Comparison of ENCODE assay signal across 31 cellular contexts in the genomic region with DNA sequence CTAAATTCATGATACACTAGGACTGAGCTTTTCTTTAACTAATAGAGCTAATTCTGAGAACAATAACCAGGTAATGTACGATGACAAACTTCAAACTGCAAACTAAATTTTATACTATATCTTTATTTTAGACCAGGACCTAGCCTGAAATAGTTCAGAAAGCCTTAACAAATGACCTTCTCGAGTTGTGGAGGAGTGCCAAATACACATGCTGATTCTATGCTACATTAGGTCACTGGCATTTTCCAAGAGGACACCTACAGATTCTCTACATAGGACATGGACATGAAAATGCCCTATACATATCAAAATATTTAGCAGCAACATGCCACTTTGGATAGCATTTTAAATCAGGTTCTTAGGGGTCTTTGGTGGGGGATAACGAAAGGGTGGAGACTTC. TPM values are rescaled to one million over a fixed set of nuclear protein-coding genes. Genes with fewer than 3 reads are reported as not detected.
"Had no signal": no experiment of that assay in that cellular context is flagged by ENCODE, and none has a peak within 500 bp of the region (broad histone marks: within the 10 kb centered on the region; RNA-seq: fewer than 3 reads in every experiment).

No MANE protein-coding gene starts in this region.

- H3K9me3 ChIP-seq: ascending aorta, breast epithelium, colonic mucosa, esophagus squamous epithelium, gastroesophageal sphincter had no signal

- DNase-seq: activated CD4-positive, alpha-beta memory T cell treated with anti-CD3 and anti-CD28 coated beads, Interleukin-2, amount 10 ng/mL, durations not matched to agents 7 days and 5 days; activated CD4-positive, alpha-beta T cell treated with anti-CD3 and anti-CD28 coated beads for 4 hours; activated CD4-positive, alpha-beta T cell treated with anti-CD3 and anti-CD28 coated beads, Interleukin-2, amount 10 ng/mL, durations not matched to agents 7 days and 5 days; activated CD4-positive, alpha-beta T cell treated with anti-CD3 and anti-CD28 coated beads, Interleukin-2, amount 50 U/mL, for 4 hours; activated CD4-positive, CD25-positive, alpha-beta regulatory T cell; activated CD4-positive, CD25-positive, alpha-beta regulatory T cell treated with anti-CD3 and anti-CD28 coated beads, Interleukin-2, amount 50 U/mL, for 72 hours; activated CD8-positive, alpha-beta memory T cell treated with anti-CD3 and anti-CD28 coated beads, Interleukin-2, amount 50 U/mL, for 48 hours; activated gamma-delta T cell; activated naive CD4-positive, alpha-beta T cell; activated naive CD4-positive, alpha-beta T cell treated with anti-CD3 and anti-CD28 coated beads, Interleukin-2, amount 10 ng/mL, durations not matched to agents 7 days and 5 days; activated naive CD8-positive, alpha-beta T cell treated with anti-CD3 and anti-CD28 coated beads, Interleukin-2, amount 10 ng/mL, durations not matched to agents 7 days and 5 days; activated T-cell treated with anti-CD3 and anti-CD28 coated beads for 4 hours; activated T-cell treated with anti-CD3 and anti-CD28 coated beads, Interleukin-2, amount 50 U/mL, for 24 hours; activated T-cell treated with anti-CD3 and anti-CD28 coated beads, Interleukin-2, amount 50 U/mL, for 72 hours; colonic mucosa; effector CD8-positive, alpha-beta T cell; esophagus squamous epithelium; foreskin melanocyte; T-helper 2 cell had no signal

- H3K4me3 ChIP-seq: ascending aorta, breast epithelium, cardiac muscle cell, colonic mucosa, esophagus squamous epithelium, gastroesophageal sphincter had no signal

- ATAC-seq: activated naive CD4-positive, alpha-beta T cell treated with anti-CD3 and anti-CD28 coated beads, Interleukin-2, amount 50 U/mL, for 72 hours; activated T-cell treated with anti-CD3 and anti-CD28 coated beads, Interleukin-2, amount 50 U/mL, for 72 hours; gastroesophageal sphincter had no signal

- H3K4me1 ChIP-seq: ascending aorta, breast epithelium, colonic mucosa, esophagus squamous epithelium, gastroesophageal sphincter had no signal

- H3K36me3 ChIP-seq: ascending aorta, breast epithelium, cardiac muscle cell, colonic mucosa, esophagus squamous epithelium, gastroesophageal sphincter had no signal

- H3K27me3 ChIP-seq: ascending aorta, breast epithelium, cardiac muscle cell, colonic mucosa, esophagus squamous epithelium, gastroesophageal sphincter had no signal

- H3K27ac ChIP-seq: ascending aorta, breast epithelium, colonic mucosa, epithelial cell of prostate, esophagus squamous epithelium, gastroesophageal sphincter had no signal

RNA-seq across cellular contexts. Expression of a gene that starts 44.0 kb away (rescaled TPM):
- total RNA-seq: activated CD4-positive, alpha-beta memory T cell treated with anti-CD3 and anti-CD28 coated beads, Interleukin-2, amount 10 ng/mL, durations not matched to agents 7 days and 5 days; activated CD4-positive, alpha-beta T cell treated with anti-CD3 and anti-CD28 coated beads, Interleukin-2, amount 10 ng/mL, durations not matched to agents 7 days and 5 days; activated naive CD4-positive, alpha-beta T cell treated with anti-CD3 and anti-CD28 coated beads, Interleukin-2, amount 50 U/mL, for 72 hours; activated naive CD8-positive, alpha-beta T cell treated with anti-CD3 and anti-CD28 coated beads, Interleukin-2, amount 10 ng/mL, durations not matched to agents 7 days and 5 days; activated T-cell treated with anti-CD3 and anti-CD28 coated beads, Interleukin-2, amount 50 U/mL, for 72 hours; ascending aorta; breast epithelium; colonic mucosa; dermis microvascular lymphatic vessel endothelial cell; endothelial cell of umbilical vein; fibroblast of lung; fibroblast of villous mesenchyme; glomerular endothelial cell had no signal
- polyA plus RNA-seq: endothelial cell of umbilical vein, esophagus, fibroblast of lung had no signal
